16 cellular contexts compared by ENCODE assay signal in genomic region chr20:33875055-33875454, GRCh38.
DNase-seq lines count a peak whose midpoint lies in the region; ATAC-seq and TF ChIP-seq lines count a peak whose summit lies in the region.
"Had no signal": no experiment of that assay in that cellular context is flagged by ENCODE, and none has a peak within 500 bp of the region (broad histone marks: within the 10 kb centered on the region; RNA-seq: fewer than 3 reads in every experiment).

No MANE protein-coding gene starts in this region.

- H3K4me3 Mint-ChIP-seq in stimulated activated naive B cell treated with anti-CD40 and anti-IgM and Interleukin-4, amounts not matched to agents 10 μg/mL and 1 μg/mL and 100 μg/mL, for 72 hours, result no peak overlapping the region
- H3K4me3 Mint-ChIP-seq: CD8-positive, alpha-beta memory T cell; stimulated activated effector memory CD8-positive, alpha-beta T cell treated with anti-CD3 and anti-CD28 coated beads, Interleukin-12 subunit alpha, Interleukin-12 subunit beta, amount 100 ng/mL, for 72 hours had no signal

- ATAC-seq in GM19043 (IDR thresholded peaks at IDR 0.05; ENCODE audit: low read depth, unreplicated experiment) (peak; percentile 82), HG02642 (IDR thresholded peaks at IDR 0.05; ENCODE audit: poor library complexity, unreplicated experiment) (peak; percentile 77)
- peak; percentile 97 for ATAC-seq in stimulated activated naive B cell treated with anti-CD40 and anti-IgM and Interleukin-4, amounts not matched to agents 10 μg/mL and 1 μg/mL and 100 μg/mL, for 72 hours (replicated peaks)
- ATAC-seq: stimulated activated effector memory CD8-positive, alpha-beta T cell treated with anti-CD3 and anti-CD28 coated beads, Interleukin-12 subunit alpha, Interleukin-12 subunit beta, amount 100 ng/mL, for 72 hours had no signal

- H3K4me3 ChIP-seq in KMS-11 (IDR thresholded peaks at IDR 0.05; ENCODE audit: insufficient read depth, low read depth, low read length), result no peak overlapping the region
- H3K4me3 ChIP-seq: lung, ovary had no signal

- H3K9me3 Mint-ChIP-seq in stimulated activated naive B cell treated with anti-CD40 and anti-IgM and Interleukin-4, amounts not matched to agents 10 μg/mL and 1 μg/mL and 100 μg/mL, for 72 hours, result peaks cover 8 to 9% of the 10 kb centered on the region in 2 donors

- H3K36me3 Mint-ChIP-seq in stimulated activated naive B cell treated with anti-CD40 and anti-IgM and Interleukin-4, amounts not matched to agents 10 μg/mL and 1 μg/mL and 100 μg/mL, for 72 hours, result peaks cover 8 to 9% of the 10 kb centered on the region in 2 donors
- H3K36me3 Mint-ChIP-seq: stimulated activated effector memory CD8-positive, alpha-beta T cell treated with anti-CD3 and anti-CD28 coated beads, Interleukin-12 subunit alpha, Interleukin-12 subunit beta, amount 100 ng/mL, for 72 hours had no signal

- H4K20me1 ChIP-seq in KMS-11 (ENCODE audit: insufficient read depth), result no peaks in the 10 kb centered on the region

- no peaks in the 10 kb centered on the region for H3K36me3 ChIP-seq in KMS-11 (ENCODE audit: insufficient read depth)
- H3K36me3 ChIP-seq: ovary had no signal

- peaks cover 0 to 3% of the 10 kb centered on the region in 2 donors for H3K27me3 Mint-ChIP-seq in stimulated activated naive B cell treated with anti-CD40 and anti-IgM and Interleukin-4, amounts not matched to agents 10 μg/mL and 1 μg/mL and 100 μg/mL, for 72 hours

- H3K4me1 Mint-ChIP-seq in stimulated activated naive B cell treated with anti-CD40 and anti-IgM and Interleukin-4, amounts not matched to agents 10 μg/mL and 1 μg/mL and 100 μg/mL, for 72 hours, result peaks cover 8 to 9% of the 10 kb centered on the region in 2 donors
- H3K4me1 Mint-ChIP-seq: CD8-positive, alpha-beta memory T cell; stimulated activated effector memory CD8-positive, alpha-beta T cell treated with anti-CD3 and anti-CD28 coated beads, Interleukin-12 subunit alpha, Interleukin-12 subunit beta, amount 100 ng/mL, for 72 hours had no signal

- H3K27me3 ChIP-seq in KMS-11 (ENCODE audit: insufficient read depth, low read depth), result no peaks in the 10 kb centered on the region
- H3K27me3 ChIP-seq: ovary had no signal

- DNase-seq in stimulated activated naive B cell treated with anti-CD40 and anti-IgM and Interleukin-4, amounts not matched to agents 10 μg/mL and 1 μg/mL and 100 μg/mL, for 72 hours, result peak; percentile 37
- DNase-seq in AG08395 (ENCODE audit: low spot score) (no peak), amniotic stem cell (lab: John Stamatoyannopoulos, UW) (no peak)
- DNase-seq in activated T-cell treated with anti-CD3 and anti-CD28 coated beads, Interleukin-2, amount 50 U/mL, for 48 hours, result no peak
- DNase-seq: activated CD4-positive, alpha-beta T cell treated with anti-CD3 and anti-CD28 coated beads for 48 hours; activated effector memory CD4-positive, alpha-beta T cell treated with anti-CD3 and anti-CD28 coated beads, Interleukin-2, amount 50 U/mL, for 16 hours; CD8-positive, alpha-beta memory T cell; hypothalamus; NCI-H1105; NCI-H526 treated with DMSO at 0.1 percent for 48 hours; ovary had no signal

- H3K27ac Mint-ChIP-seq in stimulated activated naive B cell treated with anti-CD40 and anti-IgM and Interleukin-4, amounts not matched to agents 10 μg/mL and 1 μg/mL and 100 μg/mL, for 72 hours, result no peak overlapping the region
- H3K27ac Mint-ChIP-seq: stimulated activated effector memory CD8-positive, alpha-beta T cell treated with anti-CD3 and anti-CD28 coated beads, Interleukin-12 subunit alpha, Interleukin-12 subunit beta, amount 100 ng/mL, for 72 hours had no signal

- H2AFZ ChIP-seq in KMS-11 (ENCODE audit: low read depth), result no peak overlapping the region

- no peak for TF ChIP-seq CTCF in KMS-11 (conservative IDR thresholded peaks at IDR 0.05; ENCODE audit: low read depth, low read length)

- H3K4me2 ChIP-seq in KMS-11, result no peak overlapping the region; the same call in 1 of the 2 replicates

- H3K4me1 ChIP-seq in KMS-11 (ENCODE audit: low read depth, poor library complexity, severe bottlenecking), result peaks cover 50% of the 10 kb centered on the region

- H3K27ac ChIP-seq in KMS-11, result 0 out of 2 replicates have a peak overlapping the region, but pooled peaks have one; percentile 2
- H3K27ac ChIP-seq: ovary had no signal

- no peak overlapping the region for H3K9ac ChIP-seq in KMS-11

- no peaks in the 10 kb centered on the region for H3K79me2 ChIP-seq in KMS-11 (ENCODE audit: insufficient read depth, low read depth)
